8 cellular contexts compared by ENCODE assay signal in the genomic region with DNA sequence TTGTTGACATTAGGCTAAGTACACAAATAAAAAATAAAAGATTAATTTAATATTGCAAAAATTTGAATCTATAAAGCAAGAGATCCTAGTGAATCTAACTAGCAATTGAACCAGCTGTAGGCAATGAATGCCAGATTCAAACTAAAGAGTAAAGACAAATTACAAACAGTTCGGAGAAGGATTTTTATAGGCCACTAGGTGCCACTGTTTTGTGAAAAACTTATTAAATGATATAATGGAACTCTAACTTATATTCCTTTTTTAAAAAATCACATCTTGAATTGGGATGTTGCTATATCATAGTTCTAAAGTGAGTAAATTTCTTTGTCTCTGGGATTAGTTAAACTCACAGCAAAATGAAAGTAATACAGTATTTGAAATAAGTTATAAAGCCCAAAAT. TPM values are rescaled to one million over a fixed set of nuclear protein-coding genes. Genes with fewer than 3 reads are reported as not detected.
DNase-seq lines count a peak whose midpoint lies in the region; ATAC-seq, FAIRE-seq and TF ChIP-seq lines count a peak whose summit lies in the region.

No MANE protein-coding gene starts in this region.

- peak; percentile 48 to 68 for TF ChIP-seq RAD21 in A549 (conservative IDR thresholded peaks at IDR 0.05 in 1 of 2, IDR thresholded peaks at IDR 0.05 in 1 of 2)

- no peaks in the 10 kb centered on the region for H3K36me3 Mint-ChIP-seq in activated naive CD4-positive, alpha-beta T cell treated with anti-CD3 and anti-CD28 coated beads for 36 hours (ENCODE audit: low read depth)

- in situ Hi-C loops in KBM-7 (cut with MboI; ENCODE audit: low pct_unique_long_range_greater_than_20kb, low sequenced_read_pairs): no loop called here

- CTCF ChIA-PET in A549 (lab: Yijun Ruan, JAX): interaction anchor here (0.9 to 3.4 kb wide), 11 partner anchors 9 to 335 kb away, joined by 3 to 21 read pairs (median 3); no protein-coding TSS in a partner anchor
- CTCF ChIA-PET in activated naive CD4-positive, alpha-beta T cell treated with anti-CD3 and anti-CD28 coated beads for 36 hours (lab: Charles Lee): interaction anchor here (0.8 to 1.3 kb wide), 5 partner anchors 14 to 295 kb away, joined by 3 read pairs; no protein-coding TSS in a partner anchor

- POLR2A ChIA-PET in A549 (lab: Yijun Ruan, JAX): no interaction called here

- H3K9me3 Mint-ChIP-seq in activated naive CD4-positive, alpha-beta T cell treated with anti-CD3 and anti-CD28 coated beads for 36 hours: no peaks in the 10 kb centered on the region

- H3K4me3 Mint-ChIP-seq in activated naive CD4-positive, alpha-beta T cell treated with anti-CD3 and anti-CD28 coated beads for 36 hours: no peak overlapping the region

- H3K27ac ChIP-seq in A549: no peak overlapping the region

- TF ChIP-seq POLR2A in A549 (IDR thresholded peaks at IDR 0.05; ENCODE audit: low read length): no peak

- ATAC-seq in A549: peak in 1 of 2 experiments; percentile 44; a peak in 1 of 6 replicates
- no peak for ATAC-seq in GM18520 (IDR thresholded peaks at IDR 0.05; ENCODE audit: unreplicated experiment)
- no peak for ATAC-seq in GM18867 (IDR thresholded peaks at IDR 0.05; ENCODE audit: unreplicated experiment)
- ATAC-seq in GM21515 (IDR thresholded peaks at IDR 0.05; ENCODE audit: unreplicated experiment): no peak

- H3K4me2 ChIP-seq in A549: no peak overlapping the region

- WGBS in A549 (ENCODE audit: missing lambda C conversion rate): 25% methylated on average over 1 of the region's 1 CpG

- no peak for DNase-seq in A549 (ENCODE audit: low read depth in 1 of 2, low spot score in 1 of 2)
- DNase-seq in KBM-7: peak; percentile 40
- DNase-seq in amniotic epithelial cell (ENCODE audit: low read depth): peak; percentile 27
- DNase-seq in left kidney (ENCODE audit: low read depth, low spot score): peak; percentile 24
- DNase-seq in activated naive CD4-positive, alpha-beta T cell treated with anti-CD3 and anti-CD28 coated beads for 36 hours: no peak

- peak; percentile 23 for FAIRE-seq in A549 (lab: Jason Lieb, UNC)

- no peaks in the 10 kb centered on the region for H3K9me3 ChIP-seq in A549

- TF ChIP-seq CTCF in A549 (IDR thresholded peaks at IDR 0.05): peak; percentile 58

- no peak overlapping the region for H3K27ac Mint-ChIP-seq in activated naive CD4-positive, alpha-beta T cell treated with anti-CD3 and anti-CD28 coated beads for 36 hours

- intact Hi-C loops in activated naive CD4-positive, alpha-beta T cell treated with anti-CD3 and anti-CD28 coated beads for 36 hours (cut with micrococcal nuclease): loop anchor here (1.0 to 2.0 kb wide), 5 partner anchors 35 to 564 kb away; no protein-coding TSS in a partner anchor

- no peaks in the 10 kb centered on the region for H3K4me1 Mint-ChIP-seq in activated naive CD4-positive, alpha-beta T cell treated with anti-CD3 and anti-CD28 coated beads for 36 hours (ENCODE audit: low read depth)

- no peak overlapping the region for H3K4me3 ChIP-seq in A549

- H3K4me1 ChIP-seq in A549: no peaks in the 10 kb centered on the region

- H3K27me3 Mint-ChIP-seq in activated naive CD4-positive, alpha-beta T cell treated with anti-CD3 and anti-CD28 coated beads for 36 hours (ENCODE audit: low read depth): no peaks in the 10 kb centered on the region

- no peak for TF ChIP-seq EP300 in A549 (IDR thresholded peaks at IDR 0.05)

TF ChIP-seq in A549, 52 proteins besides CTCF, POLR2A, EP300 and RAD21:
- TF ChIP-seq ZNF302 (CRISPR knock-in tag; IDR thresholded peaks at IDR 0.05): no peak
- TF ChIP-seq SMC3 (IDR thresholded peaks at IDR 0.05): peak; percentile 63
- TF ChIP-seq HOXB5 (CRISPR knock-in tag; IDR thresholded peaks at IDR 0.05): no peak

RNA-seq across cellular contexts. Expression of a gene that starts 39.1 kb away (rescaled TPM):
- polyA plus RNA-seq in A549 (2011; rRNA removed) (59.7 and 96.3 TPM in 2 replicates), A549 (2017; fragmentation: RNase III; extraction: RNeasy Plus Mini Kit Qiagen cat#74134 plus additional on column Dnase treatment) (37.9 to 46.3 TPM (median 44.8 TPM) in 3 replicates)
- 17.3 and 18.2 TPM in 2 replicates for polyA plus RNA-seq in A549 (2012; cell fraction: cytosol; rRNA removed)
- 9.6 and 10.5 TPM in 2 replicates for polyA plus RNA-seq in A549 (2012; cell fraction: nucleus; rRNA removed)
- polyA minus RNA-seq in A549 (2011; rRNA and poly(A)+ RNA removed): 21.9 and 23.5 TPM in 2 replicates
- total RNA-seq in activated naive CD4-positive, alpha-beta T cell treated with anti-CD3 and anti-CD28 coated beads for 36 hours: 1 to 10 TPM; 2.3 to 2.4 TPM

Comparison
In these comparisons a context has a peak if more than half of its experiments do, and no peak if none do; other contexts are left out.
1. DNase-seq: peak in KBM-7 (single experiment), amniotic epithelial cell (single experiment) and left kidney (single experiment); none in A549 (0 of 2) and activated naive CD4-positive, alpha-beta T cell treated with anti-CD3 and anti-CD28 coated beads for 36 hours (single experiment).